Comparison of ENCODE assay signal across 11 cellular contexts in the genomic region with DNA sequence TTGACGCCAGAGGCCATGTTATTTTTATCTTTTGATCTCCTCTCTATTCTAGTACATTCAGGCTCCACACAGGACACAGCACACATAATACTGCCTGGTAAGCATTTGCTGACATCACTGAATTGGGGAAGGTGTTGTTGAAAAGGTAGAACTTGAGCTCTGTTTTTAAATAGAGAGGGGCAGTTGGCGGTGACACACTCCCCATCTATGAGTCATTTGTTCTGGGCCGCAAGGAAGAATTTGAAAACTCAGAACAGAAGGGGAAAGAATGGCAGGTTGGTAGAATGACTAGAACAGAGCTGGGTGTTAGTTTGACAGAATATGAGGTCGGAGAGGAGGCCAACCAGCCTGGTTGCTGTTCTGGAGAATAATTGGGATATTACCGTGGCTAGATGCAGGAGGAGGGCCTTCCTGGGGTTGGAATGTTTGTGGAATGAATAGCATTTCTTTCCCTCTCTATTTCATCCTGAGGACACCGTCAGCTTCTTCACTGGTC. TPM values are rescaled to one million over a fixed set of nuclear protein-coding genes. Genes with fewer than 3 reads are reported as not detected.
DNase-seq lines count a peak whose midpoint lies in the region; ATAC-seq, FAIRE-seq and TF ChIP-seq lines count a peak whose summit lies in the region.
"Had no signal": no experiment of that assay in that cellular context is flagged by ENCODE, and none has a peak within 500 bp of the region (broad histone marks: within the 10 kb centered on the region; RNA-seq: fewer than 3 reads in every experiment).

No MANE protein-coding gene starts in this region.

- FAIRE-seq in keratinocyte (lab: Jason Lieb, UNC): peak; percentile 80

- peak overlapping the region; percentile 56 for H3K27ac Mint-ChIP-seq in activated T-helper 17 cell treated with anti-CD3 and anti-CD28 coated beads, Interleukin-2, amount 50 U/mL, for 72 hours
- H3K27ac Mint-ChIP-seq: T-cell had no signal

- WGBS in thyroid gland, 2 donors: 32 to 41% methylated on average over 6 of the region's 6 CpGs
- no CpG with 5 or more reads among the region's 6 CpGs for WGBS in neuronal stem cell (ENCODE audit: extremely low coverage in 2 of 2, insufficient read length in 2 of 2, insufficient replicate concordance in 1 of 2), 2 donors

- H3K27me3 Mint-ChIP-seq in activated T-helper 17 cell treated with anti-CD3 and anti-CD28 coated beads, Interleukin-2, amount 50 U/mL, for 72 hours: peaks cover 8% of the 10 kb centered on the region

- TF ChIP-seq POLR2A in thyroid gland (IDR thresholded peaks at IDR 0.05): peak in 1 of 2 donors; percentile 89

- H3K4me2 ChIP-seq in keratinocyte (ENCODE audit: control insufficient read depth, extremely low read depth, insufficient read depth, low read depth, low read length) (peak overlapping the region; percentile 50), neuronal stem cell (ENCODE audit: insufficient read depth, low read length, poor library complexity, severe bottlenecking) (no peak overlapping the region)

- H3K4me1 ChIP-seq in keratinocyte (ENCODE audit: control insufficient read depth, extremely low read depth, insufficient read depth, low read length): peaks cover 37% of the 10 kb centered on the region
- peaks cover 62 to 74% of the 10 kb centered on the region in 2 donors for H3K4me1 ChIP-seq in thyroid gland
- H3K4me1 ChIP-seq in neuronal stem cell (ENCODE audit: control insufficient read depth in 2 of 2, insufficient read depth in 1 of 2, low read depth in 1 of 2, low read length in 2 of 2): peaks cover 2 to 13% of the 10 kb centered on the region in 2 donors

- H2BK12ac ChIP-seq in neuronal stem cell (ENCODE audit: low read length): no peak overlapping the region

- H3K14ac ChIP-seq in neuronal stem cell (ENCODE audit: low read length): no peak overlapping the region

- H4K8ac ChIP-seq in neuronal stem cell (ENCODE audit: low read depth, low read length): no peak overlapping the region

- H3K27ac ChIP-seq in keratinocyte (ENCODE audit: control insufficient read depth, insufficient read depth, low read length) (peak overlapping the region; percentile 95), thyroid gland (peak overlapping the region; percentile 93 to 98 (median 96)), neuronal stem cell (replicated peaks; ENCODE audit: low read length) (no peak overlapping the region)
- H3K27ac ChIP-seq: C4-2B had no signal

- peak overlapping the region; percentile 75 for H3K9ac ChIP-seq in keratinocyte (ENCODE audit: control insufficient read depth, extremely low read depth, insufficient read depth, low read length)
- no peak overlapping the region for H3K9ac ChIP-seq in neuronal stem cell (ENCODE audit: low read depth, low read length, poor library complexity)

- no peaks in the 10 kb centered on the region for H3K79me2 ChIP-seq in keratinocyte (ENCODE audit: control insufficient read depth, insufficient read depth, low read length)

- peak overlapping the region; percentile 12 for H3K4me3 Mint-ChIP-seq in activated T-helper 17 cell treated with anti-CD3 and anti-CD28 coated beads, Interleukin-2, amount 50 U/mL, for 72 hours
- H3K4me3 Mint-ChIP-seq: T-cell had no signal

- H4K20me1 ChIP-seq in keratinocyte (ENCODE audit: control insufficient read depth, extremely low read depth, insufficient read depth, low read length): no peaks in the 10 kb centered on the region

- H3K23ac ChIP-seq in neuronal stem cell (ENCODE audit: low read depth, low read length, poor library complexity): no peak overlapping the region

- dilution Hi-C loops in keratinocyte (cut with MboI; ENCODE audit: extremely low pct_ligation_motif_present, low sequenced_read_pairs): no loop called here

- H3K9me3 Mint-ChIP-seq in activated T-helper 17 cell treated with anti-CD3 and anti-CD28 coated beads, Interleukin-2, amount 50 U/mL, for 72 hours: no peaks in the 10 kb centered on the region
- H3K9me3 Mint-ChIP-seq: T-cell had no signal

- H3K79me1 ChIP-seq in neuronal stem cell (ENCODE audit: low read depth, low read length): no peaks in the 10 kb centered on the region

- H2BK5ac ChIP-seq in neuronal stem cell (ENCODE audit: low read length): no peak overlapping the region

- no peaks in the 10 kb centered on the region for H3K27me3 ChIP-seq in keratinocyte (ENCODE audit: control insufficient read depth, extremely low read depth, insufficient read depth, low read length)
- H3K27me3 ChIP-seq in thyroid gland: no peaks in the 10 kb centered on the region
- H3K27me3 ChIP-seq in neuronal stem cell (ENCODE audit: control insufficient read depth in 3 of 3, insufficient read depth in 3 of 3, low read depth in 1 of 3, low read length in 3 of 3): peaks cover 0 to 10% (median 0%) of the 10 kb centered on the region in 3 experiments

- peaks cover 6% of the 10 kb centered on the region for H3K4me1 Mint-ChIP-seq in activated T-helper 17 cell treated with anti-CD3 and anti-CD28 coated beads, Interleukin-2, amount 50 U/mL, for 72 hours
- H3K4me1 Mint-ChIP-seq: T-cell had no signal

- no peak overlapping the region for H2BK15ac ChIP-seq in neuronal stem cell (ENCODE audit: low read length)

- H2AK5ac ChIP-seq in neuronal stem cell (ENCODE audit: low read depth, low read length): no peak overlapping the region

- no peaks in the 10 kb centered on the region for H3K9me1 ChIP-seq in keratinocyte (ENCODE audit: control insufficient read depth, extremely low read depth, insufficient read depth, low read length)

- H3K18ac ChIP-seq in neuronal stem cell (ENCODE audit: low read length): no peak overlapping the region

- H4K91ac ChIP-seq in neuronal stem cell (ENCODE audit: low read depth, low read length, poor library complexity): no peak overlapping the region

- peak overlapping the region in 1 of 3 experiments; percentile 2 for H3K4me3 ChIP-seq in keratinocyte (ENCODE audit: control insufficient read depth in 2 of 3, extremely low read depth in 1 of 3, insufficient read depth in 2 of 3, low read depth in 1 of 3, low read length in 3 of 3)
- H3K4me3 ChIP-seq in thyroid gland (replicated peaks in 1 of 3): peak overlapping the region in 1 of 3 donors; percentile 4
- H3K4me3 ChIP-seq in neuronal stem cell (ENCODE audit: low read length in 2 of 2): no peak overlapping the region

- no peak overlapping the region for H3K4ac ChIP-seq in neuronal stem cell (ENCODE audit: low read length)

- H2AFZ ChIP-seq in keratinocyte (ENCODE audit: control insufficient read depth, low read length) (peak overlapping the region; percentile 35), neuronal stem cell (ENCODE audit: low read length) (no peak overlapping the region)

- H3K36me3 ChIP-seq in keratinocyte (ENCODE audit: control insufficient read depth in 2 of 2, extremely low read depth in 1 of 2, insufficient read depth in 2 of 2, low read length in 2 of 2) (no peaks in the 10 kb centered on the region), thyroid gland (no peaks in the 10 kb centered on the region), neuronal stem cell (replicated peaks in 1 of 2; ENCODE audit: control insufficient read depth in 2 of 2, insufficient read depth in 2 of 2, low read length in 2 of 2) (no peaks in the 10 kb centered on the region)

- peak; percentile 95 for ATAC-seq in activated T-helper 17 cell treated with anti-CD3 and anti-CD28 coated beads, Interleukin-2, amount 50 U/mL, for 72 hours (replicated peaks)
- ATAC-seq in GM18520 (IDR thresholded peaks at IDR 0.05; ENCODE audit: unreplicated experiment): no peak
- ATAC-seq: T-cell had no signal

- intact Hi-C loops in thyroid gland (cut with DNase I): no loop called here

- H2BK120ac ChIP-seq in neuronal stem cell (ENCODE audit: low read depth, low read length): no peak overlapping the region

- no peak for TF ChIP-seq CTCF in keratinocyte (optimal IDR thresholded peaks at IDR 0.05 in 1 of 3, IDR thresholded peaks at IDR 0.05 in 1 of 3, conservative IDR thresholded peaks at IDR 0.05 in 1 of 3; ENCODE audit: extremely low read depth in 1 of 3, insufficient read depth in 2 of 3, low read length in 3 of 3)
- no peak for TF ChIP-seq CTCF in thyroid gland (IDR thresholded peaks at IDR 0.05)

- peak; percentile 3 for DNase-seq in activated naive CD4-positive, alpha-beta T cell treated with Interleukin-2 at 50 U/mL for 16 hours
- DNase-seq in activated naive CD4-positive, alpha-beta T cell treated with anti-CD3 and anti-CD28 coated beads, Interleukin-2, amount 50 U/mL, for 16 hours: no peak
- DNase-seq in keratinocyte (ENCODE audit: low read depth, low spot score) (no peak), thyroid gland (peak; percentile 63 to 65), neuronal stem cell (ENCODE audit: low spot score) (no peak), hepatic stellate cell (ENCODE audit: low spot score) (no peak)
- DNase-seq: cortex of kidney, T-cell had no signal

- H3K9me3 ChIP-seq in keratinocyte (ENCODE audit: control insufficient read depth, low read depth, low read length) (no peaks in the 10 kb centered on the region), thyroid gland (no peaks in the 10 kb centered on the region), neuronal stem cell (replicated peaks in 1 of 2; ENCODE audit: control insufficient read depth in 2 of 2, insufficient read depth in 1 of 2, low read depth in 1 of 2, low read length in 2 of 2) (no peaks in the 10 kb centered on the region)

- no peaks in the 10 kb centered on the region for H3K36me3 Mint-ChIP-seq in activated T-helper 17 cell treated with anti-CD3 and anti-CD28 coated beads, Interleukin-2, amount 50 U/mL, for 72 hours (ENCODE audit: low read depth)
- H3K36me3 Mint-ChIP-seq: T-cell had no signal

RNA-seq across cellular contexts. Expression of gene ERRFI1, which starts 52.1 kb away (rescaled TPM):
- 1 to 10 TPM; 1.8 to 3.1 TPM for total RNA-seq in activated T-helper 17 cell treated with anti-CD3 and anti-CD28 coated beads, Interleukin-2, amount 50 U/mL, for 72 hours
- 75.7 to 130 TPM (median 97.0 TPM) in 3 replicates for polyA plus RNA-seq in keratinocyte
- polyA plus RNA-seq in keratinocyte (2011; ENCODE audit: low read depth): 39.7 TPM
- 58.1 and 97.0 TPM in 2 replicates for polyA plus RNA-seq in keratinocyte (2011; cell fraction: cytosol; rRNA removed)
- 132 and 155 TPM in 2 replicates for polyA plus RNA-seq in keratinocyte (2011; cell fraction: nucleus; rRNA removed)
- 42.8 and 92.9 TPM in 2 replicates for polyA plus RNA-seq in keratinocyte (2012; ENCODE audit: low replicate concordance)
- 17.4 to 68.3 TPM (median 50.7 TPM) in 3 replicates for polyA minus RNA-seq in keratinocyte
- polyA minus RNA-seq in keratinocyte (2011; cell fraction: cytosol; rRNA and poly(A)+ RNA removed): 31.5 TPM
- 40.3 and 72.9 TPM in 2 replicates for polyA minus RNA-seq in keratinocyte (2011; cell fraction: nucleus; rRNA and poly(A)+ RNA removed)
- total RNA-seq in thyroid gland: 100 to 1,000 TPM in 2 of 4 donors, 10 to 100 TPM in 2; 59.9 to 133 (median 85.0) TPM
- 33.5 TPM for polyA plus RNA-seq in neuronal stem cell (2013, experiment 1 of 2)
- 32.9 TPM for polyA plus RNA-seq in neuronal stem cell (2013, experiment 2 of 2)

Comparison
In these comparisons a context has a peak if more than half of its experiments do, and no peak if none do; other contexts are left out.
1. DNase-seq: peak in activated naive CD4-positive, alpha-beta T cell treated with Interleukin-2 at 50 U/mL for 16 hours (single experiment) and thyroid gland (2 of 2); none in activated naive CD4-positive, alpha-beta T cell treated with anti-CD3 and anti-CD28 coated beads, Interleukin-2, amount 50 U/mL, for 16 hours (single experiment), keratinocyte (single experiment), neuronal stem cell (single experiment) and hepatic stellate cell (single experiment).
2. RNA of gene ERRFI1, which starts 52.1 kb away (total RNA-seq): 59.9 to 133 TPM in thyroid gland; 1.8 to 3.1 TPM in activated T-helper 17 cell treated with anti-CD3 and anti-CD28 coated beads, Interleukin-2, amount 50 U/mL, for 72 hours; every median in the first group is over 10 times any median in the second.